In the genomic region with DNA sequence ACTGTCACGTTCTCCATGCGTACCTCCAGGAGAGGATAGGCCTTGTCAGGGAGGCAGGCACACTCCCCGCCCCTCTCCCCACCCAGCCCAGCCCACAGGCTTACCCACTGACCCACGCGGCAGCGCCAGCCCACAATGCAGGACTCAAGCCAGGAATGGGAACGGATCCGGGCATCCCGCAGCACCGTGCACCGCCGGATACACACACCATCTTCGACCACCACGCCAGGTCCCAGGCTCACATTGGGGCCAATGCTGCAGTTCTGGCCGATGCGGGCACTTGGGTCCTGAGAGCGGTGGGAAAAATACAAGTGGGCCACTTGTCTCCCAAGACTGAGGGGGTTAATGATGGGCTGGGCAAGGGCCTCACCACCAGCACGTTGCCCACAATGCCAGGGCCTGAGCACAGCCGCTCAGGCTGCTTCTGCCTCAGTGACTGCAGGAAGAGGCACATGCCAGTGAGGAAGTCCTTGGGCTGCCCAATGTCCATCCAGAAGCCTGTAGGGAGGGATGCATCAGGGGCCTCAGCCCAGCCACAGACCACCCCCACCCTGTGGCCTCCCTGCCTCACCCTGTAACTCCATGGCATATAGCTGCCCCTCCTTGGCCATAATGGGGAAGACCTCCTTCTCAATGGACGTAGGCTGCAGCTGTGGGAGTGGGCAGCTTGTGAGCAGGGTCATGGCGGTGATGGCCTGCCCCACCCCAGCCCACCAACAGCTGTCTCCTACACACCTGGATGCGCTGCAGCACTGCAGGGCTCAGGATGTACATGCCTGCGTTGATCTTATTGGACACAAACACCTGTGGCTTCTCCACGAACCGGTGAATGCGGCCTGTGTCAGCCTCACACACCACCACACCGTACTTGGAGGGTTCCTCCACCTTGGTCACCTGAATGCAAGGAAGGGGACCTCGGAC, we compare ENCODE assay signal across 8 cellular contexts. TPM values are rescaled to one million over a fixed set of nuclear protein-coding genes. Genes with fewer than 3 reads are reported as not detected.
DNase-seq lines count a peak whose midpoint lies in the region; ATAC-seq and TF ChIP-seq lines count a peak whose summit lies in the region.

No MANE protein-coding gene starts in this region.

- dilution Hi-C loops in mammary epithelial cell (cut with HindIII; ENCODE audit: low sequenced_read_pairs): no loop called here

- peak overlapping the region in 5 of 6 donors; percentile 59 to 100 (median 97) for H3K27ac Mint-ChIP-seq in naive B cell

- no TSS peak for BruUV-seq in mammary epithelial cell (replicated peaks; lab: Mats Ljungman, UMichigan)

- H3K9me3 Mint-ChIP-seq in naive B cell: no peaks in the 10 kb centered on the region

- H3K79me2 ChIP-seq in mammary epithelial cell (ENCODE audit: insufficient read depth, low read length): peaks cover 22% of the 10 kb centered on the region

- H3K4me1 Mint-ChIP-seq in naive B cell: peaks cover 41 to 60% (median 58%) of the 10 kb centered on the region in 3 donors

- peaks cover 20% of the 10 kb centered on the region for H3K4me1 ChIP-seq in HUES6 (ENCODE audit: control insufficient read depth, insufficient read depth, low read length)
- H3K4me1 ChIP-seq in mammary epithelial cell (ENCODE audit: insufficient read depth, low read length): peaks cover 34% of the 10 kb centered on the region

- ATAC-seq in naive B cell (ENCODE audit: low read depth in 2 of 2): no peak
- no peak for ATAC-seq in GM21528 (IDR thresholded peaks at IDR 0.05; ENCODE audit: low FRiP score, unreplicated experiment)

- H3K4me2 ChIP-seq in mammary epithelial cell (ENCODE audit: insufficient read depth, low read depth, low read length): peak overlapping the region; percentile 90

- peak overlapping the region; percentile 73 for H3K4me3 ChIP-seq in AG09309 (ENCODE audit: control insufficient read depth, low read depth, low read length)
- peak overlapping the region; percentile 97; the same call in 1 of the 2 replicates for H3K4me3 ChIP-seq in HUES6 (ENCODE audit: low read depth, low read length)
- peak overlapping the region in 1 of 3 experiments; percentile 84 for H3K4me3 ChIP-seq in mammary epithelial cell (replicated peaks in 1 of 3; ENCODE audit: insufficient read depth in 1 of 3, low read depth in 2 of 3, low read length in 3 of 3)

- TF ChIP-seq CTCF in AG09309 (IDR thresholded peaks at IDR 0.05; ENCODE audit: control insufficient read depth, insufficient read depth, low read depth, low read length, missing control alignments) (no peak), mammary epithelial cell (conservative IDR thresholded peaks at IDR 0.05 in 1 of 2, IDR thresholded peaks at IDR 0.05 in 1 of 2; ENCODE audit: extremely low read depth in 1 of 2, insufficient read depth in 1 of 2, low read depth in 1 of 2, low read length in 2 of 2) (no peak), GM10266 (IDR thresholded peaks at IDR 0.05; ENCODE audit: control insufficient read depth, insufficient read depth, low read depth, missing control alignments) (no peak)

- CTCF ChIA-PET in mammary epithelial cell (lab: Charles Lee; ENCODE audit: low non-redundant PET): no interaction called here

- H4K20me1 ChIP-seq in mammary epithelial cell (ENCODE audit: insufficient read depth, low read length): peaks cover 2% of the 10 kb centered on the region

- no peaks in the 10 kb centered on the region for H3K36me3 Mint-ChIP-seq in naive B cell

- no peaks in the 10 kb centered on the region for H3K27me3 Mint-ChIP-seq in naive B cell

- peak overlapping the region; percentile 74 to 98 (median 95) for H3K4me3 Mint-ChIP-seq in naive B cell

- no peak for DNase-seq in AG09309 (ENCODE audit: low read depth)
- DNase-seq in mammary epithelial cell: no peak
- no peak for DNase-seq in naive B cell
- DNase-seq in NCI-H1092 (lab: John Stamatoyannopoulos, UW): no peak
- DNase-seq in GM10266 (ENCODE audit: extremely low spot score): no peak
- DNase-seq in activated gamma-delta T cell treated with Interleukin-2 at 50 U/mL for 16 hours: no peak

- H3K9me3 ChIP-seq in HUES6 (ENCODE audit: control insufficient read depth, insufficient read depth, low read depth, low read length) (no peaks in the 10 kb centered on the region), mammary epithelial cell (replicated peaks; ENCODE audit: insufficient read depth, low read length) (no peaks in the 10 kb centered on the region)

- H3K27ac ChIP-seq in HUES6 (ENCODE audit: low read depth, low read length): no peak overlapping the region
- no peak overlapping the region for H3K27ac ChIP-seq in mammary epithelial cell (ENCODE audit: insufficient read depth, low read depth, low read length)

- H2AFZ ChIP-seq in mammary epithelial cell (ENCODE audit: low read depth, low read length): no peak overlapping the region

- peak overlapping the region; percentile 93 for H3K9ac ChIP-seq in HUES6 (ENCODE audit: low read length)
- no peak overlapping the region for H3K9ac ChIP-seq in mammary epithelial cell (ENCODE audit: insufficient read depth, low read length)

- intact Hi-C loops in mammary epithelial cell (cut with micrococcal nuclease): loop anchor here (5.0 kb wide), 1 partner anchor 185 kb away; no protein-coding TSS in a partner anchor

- peaks cover 34% of the 10 kb centered on the region for H3K36me3 ChIP-seq in HUES6 (ENCODE audit: control insufficient read depth, insufficient read depth, low read length)
- no peaks in the 10 kb centered on the region for H3K36me3 ChIP-seq in mammary epithelial cell (ENCODE audit: insufficient read depth, low read length)

- no peaks in the 10 kb centered on the region for H3K27me3 ChIP-seq in HUES6 (ENCODE audit: control insufficient read depth, insufficient read depth, low read length)
- no peaks in the 10 kb centered on the region for H3K27me3 ChIP-seq in mammary epithelial cell (ENCODE audit: insufficient read depth, low read length)

- in situ Hi-C loops in mammary epithelial cell (cut with MboI; ENCODE audit: low sequenced_read_pairs in 2 of 2): no loop called here

- 76% methylated on average over 25 of the region's 28 CpGs for WGBS in mammary epithelial cell (ENCODE audit: low coverage, missing lambda C conversion rate)

RNA-seq across cellular contexts. Expression of gene GMPPB, which starts 1.6 kb away (rescaled TPM):
- 10 to 100 TPM; 19.2 to 38.4 TPM for total RNA-seq in mammary epithelial cell
- polyA plus RNA-seq in mammary epithelial cell: 40.7 TPM
- polyA minus RNA-seq in mammary epithelial cell: 48.7 TPM
- 10 to 100 TPM; 11.5 to 22.0 (median 14.6) TPM for polyA plus RNA-seq in naive B cell (ENCODE audit: low read depth in 6 of 6)

RNA-seq across cellular contexts. Expression of gene AMIGO3, which starts 2.6 kb away (rescaled TPM):
- total RNA-seq in mammary epithelial cell: under 1 TPM in 1 of 2 donors, not detected in 1; 0.50 TPM
- polyA plus RNA-seq in mammary epithelial cell (not detected), naive B cell (ENCODE audit: low read depth in 6 of 6) (under 1 TPM in 2 of 6 donors, not detected in 4; 0.30 to 0.77 TPM)
- polyA minus RNA-seq in mammary epithelial cell: 2.1 TPM

RNA-seq across cellular contexts. Expression of gene RNF123, which starts 32.8 kb away (rescaled TPM):
- total RNA-seq in mammary epithelial cell: 10 to 100 TPM; 27.7 to 41.5 TPM
- polyA plus RNA-seq in mammary epithelial cell (34.0 TPM), naive B cell (ENCODE audit: low read depth in 6 of 6) (10 to 100 TPM in 5 of 6 donors, 1 to 10 TPM in 1; 5.7 to 19.5 (median 11.0) TPM)
- polyA minus RNA-seq in mammary epithelial cell: 54.0 TPM

RNA-seq across cellular contexts. Expression of gene MST1, which starts 32.8 kb away (rescaled TPM):
- total RNA-seq in mammary epithelial cell: 10 to 100 TPM in 1 of 2 donors, 1 to 10 TPM in 1; 8.3 to 13.6 TPM
- polyA plus RNA-seq in mammary epithelial cell: 5.5 TPM
- not detected for polyA minus RNA-seq in mammary epithelial cell
- polyA plus RNA-seq in naive B cell (ENCODE audit: low read depth in 6 of 6): 1 to 10 TPM in 2 of 6 donors, under 1 TPM in 1, not detected in 3; 0.41 to 1.8 (median 1.1) TPM

RNA-seq across cellular contexts. Expression of gene APEH, which starts 48.0 kb away (rescaled TPM):
- total RNA-seq in mammary epithelial cell: 100 to 1,000 TPM; 130 to 183 TPM
- polyA plus RNA-seq in mammary epithelial cell (188 TPM), naive B cell (ENCODE audit: low read depth in 6 of 6) (100 to 1,000 TPM in 1 of 6 donors, 10 to 100 TPM in 5; 73.4 to 105 (median 82.2) TPM)
- polyA minus RNA-seq in mammary epithelial cell: 270 TPM
